Comparison of ENCODE assay signal across 10 cellular contexts in genomic region chr6:17505062-17505476, GRCh38.
DNase-seq lines count a peak whose midpoint lies in the region; ATAC-seq and TF ChIP-seq lines count a peak whose summit lies in the region.
"Had no signal": no experiment of that assay in that cellular context is flagged by ENCODE, and none has a peak within 500 bp of the region (broad histone marks: within the 10 kb centered on the region; RNA-seq: fewer than 3 reads in every experiment).

No MANE protein-coding gene starts in this region.

- CTCF ChIA-PET in RWPE1 (lab: Yijun Ruan, JAX): interaction anchor here (0.5 to 1.0 kb wide), 8 partner anchors 10 to 373 kb away, joined by 3 to 5 read pairs (median 3); no protein-coding TSS in a partner anchor

- no peaks in the 10 kb centered on the region for H3K9me3 ChIP-seq in tibial artery
- H3K9me3 ChIP-seq: ovary had no signal

- no peak overlapping the region for H3K4me3 ChIP-seq in fibroblast of the aortic adventitia (ENCODE audit: low read depth, low read length)
- no peak overlapping the region for H3K4me3 ChIP-seq in tibial artery
- H3K4me3 ChIP-seq: ovary had no signal

- TF ChIP-seq CTCF in RWPE1 (conservative IDR thresholded peaks at IDR 0.05; ENCODE audit: low read depth): no peak
- peak; percentile 26 for TF ChIP-seq CTCF in fibroblast of the aortic adventitia (IDR thresholded peaks at IDR 0.05; ENCODE audit: insufficient read depth, low read length)
- TF ChIP-seq CTCF in tibial artery (IDR thresholded peaks at IDR 0.05): peak in 1 of 2 experiments; percentile 25

- POLR2A ChIA-PET in RWPE1 (lab: Yijun Ruan, JAX; ENCODE audit: low non-redundant PET): no interaction called here

- DNase-seq in NCI-H2171 treated with DMSO at 0.1 percent for 48 hours (lab: John Stamatoyannopoulos, UW) (peak; percentile 11), NCI-H2171 (lab: John Stamatoyannopoulos, UW) (no peak), RWPE1 (ENCODE audit: low spot score) (peak; percentile 29), fibroblast of the aortic adventitia (ENCODE audit: low read depth) (peak; percentile 5), tibial artery (no peak)
- DNase-seq in activated CD4-positive, alpha-beta T cell treated with anti-CD3 and anti-CD28 coated beads, Interleukin-2, amount 50 U/mL, for 48 hours: no peak
- DNase-seq: ovary; stimulated activated naive CD4-positive, alpha-beta T cell had no signal

- peaks cover 0 to 16% (median 0%) of the 10 kb centered on the region in 4 donors for H3K4me1 ChIP-seq in tibial artery

- intact Hi-C loops in tibial artery (cut with DNase I; ENCODE audit: low total_unique reads): no loop called here

- ATAC-seq in GM18520 (IDR thresholded peaks at IDR 0.05; ENCODE audit: unreplicated experiment): no peak
- ATAC-seq in GM21723 (IDR thresholded peaks at IDR 0.05; ENCODE audit: unreplicated experiment): no peak

- H3K27ac ChIP-seq in RWPE1 (no peak overlapping the region), tibial artery (peak overlapping the region; percentile 11 to 37)
- H3K27ac ChIP-seq: ovary had no signal

- H3K36me3 ChIP-seq in tibial artery: peaks cover 5 to 19% (median 19%) of the 10 kb centered on the region in 3 donors
- H3K36me3 ChIP-seq: ovary had no signal

- H3K27me3 ChIP-seq in tibial artery: no peaks in the 10 kb centered on the region
- H3K27me3 ChIP-seq: ovary had no signal

Comparison
In these comparisons a context has a peak if more than half of its experiments do, and no peak if none do; other contexts are left out.
1. DNase-seq: peak in NCI-H2171 treated with DMSO at 0.1 percent for 48 hours (single experiment), RWPE1 (single experiment) and fibroblast of the aortic adventitia (single experiment); none in NCI-H2171 (single experiment), tibial artery (0 of 2) and activated CD4-positive, alpha-beta T cell treated with anti-CD3 and anti-CD28 coated beads, Interleukin-2, amount 50 U/mL, for 48 hours (0 of 2).